8 cellular contexts compared by ENCODE assay signal in the genomic region with DNA sequence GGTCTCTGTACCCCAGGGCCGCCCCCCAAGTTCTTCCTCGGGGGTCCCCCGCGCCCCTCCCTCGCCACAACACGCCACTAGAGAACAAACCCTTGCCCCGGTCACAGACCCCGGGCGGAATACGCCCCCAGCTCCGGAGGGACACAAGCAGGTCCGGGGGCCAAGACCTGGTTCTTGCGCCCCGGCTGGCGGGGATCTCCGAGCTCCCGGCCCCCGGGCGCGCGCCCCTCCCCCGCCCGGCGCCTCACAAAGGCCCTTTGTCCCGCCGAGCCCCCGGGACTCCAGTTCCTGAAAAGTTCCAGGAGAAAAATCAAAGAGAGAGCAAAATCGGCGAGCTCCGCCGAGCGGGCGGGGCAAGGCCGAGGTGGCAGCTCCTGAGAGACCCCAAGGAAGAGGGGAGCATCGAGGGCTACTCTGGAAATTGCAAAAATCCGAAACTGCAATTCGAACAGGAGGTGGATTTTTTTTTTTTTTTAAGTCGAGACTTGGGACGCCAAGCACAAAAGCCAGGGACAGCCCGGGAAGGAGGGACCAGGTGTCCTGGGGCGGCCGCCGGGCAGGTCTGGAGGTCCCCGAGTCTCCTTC. TPM values are rescaled to one million over a fixed set of nuclear protein-coding genes. Genes with fewer than 3 reads are reported as not detected.
DNase-seq lines count a peak whose midpoint lies in the region; ATAC-seq and TF ChIP-seq lines count a peak whose summit lies in the region.

No MANE protein-coding gene starts in this region.

- no peaks in the 10 kb centered on the region for H3K36me3 Mint-ChIP-seq in natural killer cell treated with Interleukin-12 subunit alpha and Interleukin-12 subunit beta and Interleukin-15 and Interleukin-18, amount 100 ng/mL, for 72 hours

- no peaks in the 10 kb centered on the region for H3K9me3 Mint-ChIP-seq in natural killer cell treated with Interleukin-12 subunit alpha and Interleukin-12 subunit beta and Interleukin-15 and Interleukin-18, amount 100 ng/mL, for 72 hours

- no peak overlapping the region for H3K27ac ChIP-seq in BLaER1

- H3K4me1 Mint-ChIP-seq in natural killer cell treated with Interleukin-12 subunit alpha and Interleukin-12 subunit beta and Interleukin-15 and Interleukin-18, amount 100 ng/mL, for 72 hours (ENCODE audit: low read depth in 2 of 2): peaks cover 5 to 22% of the 10 kb centered on the region in 2 donors

- H3K27ac Mint-ChIP-seq in natural killer cell treated with Interleukin-12 subunit alpha and Interleukin-12 subunit beta and Interleukin-15 and Interleukin-18, amount 100 ng/mL, for 72 hours: no peak overlapping the region

- H3K4me3 Mint-ChIP-seq in natural killer cell treated with Interleukin-12 subunit alpha and Interleukin-12 subunit beta and Interleukin-15 and Interleukin-18, amount 100 ng/mL, for 72 hours: peak overlapping the region; percentile 58

- H3K27me3 Mint-ChIP-seq in natural killer cell treated with Interleukin-12 subunit alpha and Interleukin-12 subunit beta and Interleukin-15 and Interleukin-18, amount 100 ng/mL, for 72 hours: peaks cover 19 to 22% of the 10 kb centered on the region in 2 donors

- H3K9me3 ChIP-seq in BLaER1: no peaks in the 10 kb centered on the region

- no peak overlapping the region for H3K9ac ChIP-seq in BLaER1

- peaks cover 57% of the 10 kb centered on the region for H3K4me1 ChIP-seq in BLaER1

- peak overlapping the region; percentile 66; the same call in 1 of the 2 replicates for H3K4me3 ChIP-seq in BLaER1
- H3K4me3 ChIP-seq in epithelial cell of esophagus (ENCODE audit: low read length): peak overlapping the region; percentile 82

- no peak for TF ChIP-seq CTCF in epithelial cell of esophagus (IDR thresholded peaks at IDR 0.05; ENCODE audit: insufficient read depth, low read depth, low read length, missing control alignments)

- H4K20me1 ChIP-seq in BLaER1: peaks cover 80% of the 10 kb centered on the region

- H3K27me3 ChIP-seq in BLaER1: peaks cover 98% of the 10 kb centered on the region

- DNase-seq in NCI-H526 (lab: John Stamatoyannopoulos, UW) (peak; percentile 46 to 75), epithelial cell of esophagus (ENCODE audit: low read depth) (no peak), RKO (ENCODE audit: low spot score) (no peak), DMS53 treated with DMSO at 0.1 percent for 48 hours (lab: John Stamatoyannopoulos, UW; ENCODE audit: unreplicated experiment) (no peak)
- DNase-seq in natural killer cell treated with Interleukin-12 subunit alpha and Interleukin-12 subunit beta and Interleukin-15 and Interleukin-18, amount 100 ng/mL, for 72 hours (ENCODE audit: low spot score): no peak
- DNase-seq in activated naive CD4-positive, alpha-beta T cell treated with Interleukin-2 at 50 U/mL for 16 hours: no peak

- ATAC-seq in natural killer cell treated with Interleukin-12 subunit alpha and Interleukin-12 subunit beta and Interleukin-15 and Interleukin-18, amount 100 ng/mL, for 72 hours: no peak
- no peak for ATAC-seq in HG02642 (IDR thresholded peaks at IDR 0.05; ENCODE audit: poor library complexity, unreplicated experiment)

- H3K36me3 ChIP-seq in BLaER1: no peaks in the 10 kb centered on the region

- peak overlapping the region; percentile 99 for H3K4me2 ChIP-seq in BLaER1

RNA-seq across cellular contexts. Expression of a gene that starts 4.0 kb away (rescaled TPM):
- total RNA-seq in natural killer cell treated with Interleukin-12 subunit alpha and Interleukin-12 subunit beta and Interleukin-15 and Interleukin-18, amount 100 ng/mL, for 72 hours: 10 to 100 TPM; 81.2 to 87.6 TPM

Comparison
In these comparisons a context has a peak if more than half of its experiments do, and no peak if none do; other contexts are left out.
1. DNase-seq: peak in NCI-H526 (2 of 2); none in epithelial cell of esophagus (single experiment), natural killer cell treated with Interleukin-12 subunit alpha and Interleukin-12 subunit beta and Interleukin-15 and Interleukin-18, amount 100 ng/mL, for 72 hours (single experiment), RKO (single experiment), activated naive CD4-positive, alpha-beta T cell treated with Interleukin-2 at 50 U/mL for 16 hours (single experiment) and DMS53 treated with DMSO at 0.1 percent for 48 hours (single experiment).